15 cellular contexts compared by ENCODE assay signal in genomic region chr1:11951901-11952300, GRCh38.
"Had no signal": no experiment of that assay in that cellular context is flagged by ENCODE, and none has a peak within 500 bp of the region (broad histone marks: within the 10 kb centered on the region; RNA-seq: fewer than 3 reads in every experiment).

No MANE protein-coding gene starts in this region.

- H3K4me3 ChIP-seq: colonic mucosa, esophagus squamous epithelium had no signal

- ATAC-seq: activated T-helper 17 cell treated with anti-CD3 and anti-CD28 coated beads, Interleukin-2, amount 50 U/mL, for 72 hours had no signal

- H3K27ac ChIP-seq: colonic mucosa, esophagus squamous epithelium, parathyroid adenoma had no signal

- H2AFZ ChIP-seq: parathyroid adenoma had no signal

- H3K9me3 ChIP-seq: colonic mucosa, esophagus squamous epithelium had no signal

- H3K9ac ChIP-seq: parathyroid adenoma had no signal

- H3K27me3 ChIP-seq: colonic mucosa, esophagus squamous epithelium had no signal

- H3K4me1 ChIP-seq: colonic mucosa, esophagus squamous epithelium, parathyroid adenoma had no signal

- H3K79me2 ChIP-seq: parathyroid adenoma had no signal

- DNase-seq: activated B cell treated with CpG ODN at 0.5 μM for 24 hours; activated naive CD4-positive, alpha-beta T cell treated with Interleukin-2 at 50 U/mL for 16 hours; activated naive CD8-positive, alpha-beta T cell treated with anti-CD3 and anti-CD28 coated beads, Interleukin-2, amount 50 U/mL, for 24 hours; activated T-cell treated with anti-CD3 and anti-CD28 coated beads for 4 hours; colonic mucosa; effector CD4-positive, alpha-beta T cell; esophagus squamous epithelium; glutamatergic neuron; kidney glomerular epithelial cell; retina; stimulated activated CD4-positive, alpha-beta T cell treated with anti-CD3 and anti-CD28 coated beads, Interleukin-2, amount 100 ng/mL, for 48 hours; stimulated activated naive CD4-positive, alpha-beta T cell; T-helper 2 cell had no signal

- H3K36me3 ChIP-seq: colonic mucosa had no signal
